ENCODE assay signal across 16 cellular contexts in the genomic region with DNA sequence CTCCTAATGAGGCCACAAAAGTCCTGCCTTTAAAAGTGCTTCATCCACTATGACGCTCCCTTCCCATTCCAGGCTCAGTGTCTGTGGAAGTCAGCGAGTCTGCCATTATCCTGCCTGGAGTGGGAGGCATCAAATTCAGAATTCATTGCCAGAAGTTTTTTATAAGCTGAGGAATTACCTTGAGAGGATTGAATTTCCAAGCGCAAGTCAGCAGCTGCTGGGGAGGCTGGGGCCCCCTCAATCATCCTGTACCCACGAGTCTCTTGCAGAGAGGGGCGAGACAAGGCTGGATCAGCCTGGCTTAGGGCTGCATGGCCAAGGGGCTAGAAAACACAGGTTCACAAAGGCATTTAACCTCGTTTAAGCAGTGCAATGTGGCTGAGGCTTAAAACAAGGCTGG.
A peak's percentile ranks its signal among the peaks of the same experiment; 100 is the strongest.
DNase-seq lines count a peak whose midpoint lies in the region; ATAC-seq and TF ChIP-seq lines count a peak whose summit lies in the region.
"Had no signal": no experiment of that assay in that cellular context is flagged by ENCODE, and none has a peak within 500 bp of the region (broad histone marks: within the 10 kb centered on the region; RNA-seq: fewer than 3 reads in every experiment).

No MANE protein-coding gene starts in this region.

- no peaks in the 10 kb centered on the region for H3F3A ChIP-seq in GM23338 (replicated peaks; ENCODE audit: low read depth)
- no peaks in the 10 kb centered on the region for H3F3A ChIP-seq in neural progenitor cell (ENCODE audit: low read depth)
- no peaks in the 10 kb centered on the region for H3F3A ChIP-seq in SK-N-SH (replicated peaks; ENCODE audit: insufficient read depth)

- ATAC-seq in GM23338 (peak; percentile 34; the same call in 1 of the 3 replicates), lower lobe of right lung (no peak), Right ventricle myocardium inferior (no peak)
- ATAC-seq: A549 had no signal

- TF ChIP-seq EP300 in SK-N-SH (IDR thresholded peaks at IDR 0.05; ENCODE audit: borderline replicate concordance in 1 of 2, low read depth in 1 of 2, low read length in 1 of 2) = no peak

- H3K9me3 ChIP-seq in hepatocyte (ENCODE audit: low read depth) = no peaks in the 10 kb centered on the region
- H3K9me3 ChIP-seq in neural progenitor cell (ENCODE audit: low read depth) = no peaks in the 10 kb centered on the region
- no peaks in the 10 kb centered on the region for H3K9me3 ChIP-seq in lower lobe of right lung
- no peaks in the 10 kb centered on the region for H3K9me3 ChIP-seq in SK-N-SH
- H3K9me3 ChIP-seq: A549 had no signal

- H3K79me2 ChIP-seq in GM23338 (replicated peaks; ENCODE audit: insufficient read depth) (no peaks in the 10 kb centered on the region), hepatocyte (no peaks in the 10 kb centered on the region), neural progenitor cell (ENCODE audit: low read depth) (no peaks in the 10 kb centered on the region), SK-N-SH (ENCODE audit: insufficient read depth) (no peaks in the 10 kb centered on the region)

- CTCF ChIA-PET in SK-N-SH (lab: Yijun Ruan, JAX) = interaction anchor here (1.7 to 2.1 kb wide), 2 partner anchors 18 to 26 kb away, joined by 7 to 9 read pairs; no protein-coding TSS in a partner anchor

- H3K27ac Mint-ChIP-seq in GM23338 (no peak overlapping the region), neural progenitor cell (no peak overlapping the region)
- H3K27ac Mint-ChIP-seq: HFFc6 had no signal

- no peaks in the 10 kb centered on the region for H3K36me3 ChIP-seq in GM23338 (ENCODE audit: insufficient read depth)
- H3K36me3 ChIP-seq in hepatocyte (replicated peaks; ENCODE audit: insufficient read depth, low read depth) = no peaks in the 10 kb centered on the region
- H3K36me3 ChIP-seq in neural progenitor cell = no peaks in the 10 kb centered on the region
- no peaks in the 10 kb centered on the region for H3K36me3 ChIP-seq in lower lobe of right lung
- no peaks in the 10 kb centered on the region for H3K36me3 ChIP-seq in SK-N-SH (replicated peaks in 1 of 2; ENCODE audit: control insufficient read depth in 1 of 2, insufficient read depth in 2 of 2, low read length in 1 of 2)

- WGBS in hepatocyte (ENCODE audit: low lambda C conversion rate, missing lambda C conversion rate) = 54% methylated on average over 6 of the region's 6 CpGs
- WGBS in SK-N-SH (ENCODE audit: low lambda C conversion rate) = 57% methylated on average over 5 of the region's 6 CpGs

- H3K27ac ChIP-seq in GM23338 (ENCODE audit: low read depth) (no peak overlapping the region), hepatocyte (peak overlapping the region; percentile 47), neural progenitor cell (no peak overlapping the region), lower lobe of right lung (no peak overlapping the region), SK-N-SH (ENCODE audit: low read depth in 2 of 2, low read length in 1 of 2) (no peak overlapping the region)
- H3K27ac ChIP-seq: A549 had no signal

- H3K36me3 Mint-ChIP-seq in GM23338 (ENCODE audit: low read depth) = no peaks in the 10 kb centered on the region; the same call in 2 of the 3 replicates
- H3K36me3 Mint-ChIP-seq in neural progenitor cell = no peaks in the 10 kb centered on the region

- no peaks in the 10 kb centered on the region for H3K4me1 ChIP-seq in GM23338 (ENCODE audit: insufficient read depth)
- peaks cover 9% of the 10 kb centered on the region for H3K4me1 ChIP-seq in hepatocyte (ENCODE audit: insufficient read depth)
- peaks cover 13% of the 10 kb centered on the region for H3K4me1 ChIP-seq in neural progenitor cell
- no peaks in the 10 kb centered on the region for H3K4me1 ChIP-seq in lower lobe of right lung
- H3K4me1 ChIP-seq in SK-N-SH (ENCODE audit: control insufficient read depth in 1 of 2, insufficient read depth in 2 of 2, low read depth in 1 of 2, low read length in 1 of 2) = peaks cover 0 to 9% of the 10 kb centered on the region in 2 experiments; a peak in 2 of 4 replicates
- H3K4me1 ChIP-seq: A549 had no signal

- POLR2A ChIA-PET in SK-N-SH (lab: Yijun Ruan, JAX) = no interaction called here

- DNase-seq in GM23338 (ENCODE audit: low spot score) (no peak), NCI-H82 treated with DMSO at 0.1 percent for 48 hours (lab: John Stamatoyannopoulos, UW; ENCODE audit: unreplicated experiment) (peak; percentile 49), hepatocyte (ENCODE audit: low spot score) (no peak), neural progenitor cell (ENCODE audit: low spot score) (no peak), foreskin melanocyte (no peak), lower lobe of right lung (no peak), Right ventricle myocardium inferior (ENCODE audit: missing footprints) (no peak), SK-N-SH (no peak)
- DNase-seq: C1 segment of cervical spinal cord, EL, HFFc6, KBM-7, NCI-H1436, NCI-H2029, NCI-H526 had no signal

- TF ChIP-seq RAD21 in SK-N-SH (IDR thresholded peaks at IDR 0.05; ENCODE audit: low read length) = no peak

- H3K9me2 ChIP-seq in GM23338 (ENCODE audit: insufficient read depth) = no peaks in the 10 kb centered on the region
- H3K9me2 ChIP-seq in hepatocyte (replicated peaks; ENCODE audit: insufficient read depth) = no peaks in the 10 kb centered on the region
- no peaks in the 10 kb centered on the region for H3K9me2 ChIP-seq in SK-N-SH

- no peak for TF ChIP-seq CTCF in GM23338 (conservative IDR thresholded peaks at IDR 0.05; ENCODE audit: low read depth in 2 of 2)
- TF ChIP-seq CTCF in hepatocyte (IDR thresholded peaks at IDR 0.05; ENCODE audit: poor library complexity) = no peak
- TF ChIP-seq CTCF in neural progenitor cell (IDR thresholded peaks at IDR 0.05) = no peak
- TF ChIP-seq CTCF in lower lobe of right lung (IDR thresholded peaks at IDR 0.05) = no peak
- TF ChIP-seq CTCF in SK-N-SH (IDR thresholded peaks at IDR 0.05) = no peak

- H3K4me3 ChIP-seq in GM23338 (no peak overlapping the region), hepatocyte (no peak overlapping the region), neural progenitor cell (no peak overlapping the region), lower lobe of right lung (no peak overlapping the region), SK-N-SH (ENCODE audit: low read depth in 2 of 2, low read length in 1 of 2) (no peak overlapping the region)
- H3K4me3 ChIP-seq: A549 had no signal

- peaks cover 11% of the 10 kb centered on the region; the same call in 1 of the 3 replicates for H3K4me1 Mint-ChIP-seq in GM23338
- peaks cover 16% of the 10 kb centered on the region for H3K4me1 Mint-ChIP-seq in neural progenitor cell

- intact Hi-C loops in lower lobe of right lung (cut with DNase I) (no loop called here), Right ventricle myocardium inferior (cut with DNase I) (no loop called here)

- H3K4me3 Mint-ChIP-seq in GM23338 = no peak overlapping the region
- H3K4me3 Mint-ChIP-seq in neural progenitor cell = no peak overlapping the region
- H3K4me3 Mint-ChIP-seq: HFFc6 had no signal

- H3K9ac ChIP-seq in neural progenitor cell (no peak overlapping the region), SK-N-SH (no peak overlapping the region)

- H3K9me3 Mint-ChIP-seq in GM23338 (no peaks in the 10 kb centered on the region; the same call in 2 of the 3 replicates), neural progenitor cell (no peaks in the 10 kb centered on the region)
- H3K9me3 Mint-ChIP-seq: HFFc6 had no signal

- H4K20me1 ChIP-seq in GM23338 (replicated peaks; ENCODE audit: insufficient read depth) (no peaks in the 10 kb centered on the region), hepatocyte (ENCODE audit: insufficient read depth, poor library complexity, severe bottlenecking) (no peaks in the 10 kb centered on the region), neural progenitor cell (ENCODE audit: low read depth) (no peaks in the 10 kb centered on the region), SK-N-SH (ENCODE audit: insufficient read depth) (no peaks in the 10 kb centered on the region)

- H3K27me3 Mint-ChIP-seq in GM23338 (ENCODE audit: insufficient read depth, low read depth, poor library complexity) (peaks cover under 1% of the 10 kb centered on the region), neural progenitor cell (ENCODE audit: insufficient read depth, low read depth) (peaks cover 9% of the 10 kb centered on the region)

- peak overlapping the region; percentile 84 for H2AFZ ChIP-seq in GM23338
- peak overlapping the region; percentile 27 for H2AFZ ChIP-seq in hepatocyte
- H2AFZ ChIP-seq in neural progenitor cell (replicated peaks) = peak overlapping the region; percentile 46
- no peak overlapping the region for H2AFZ ChIP-seq in SK-N-SH (ENCODE audit: low read depth)

- H3K27me3 ChIP-seq in GM23338 (ENCODE audit: insufficient read depth) (no peaks in the 10 kb centered on the region), hepatocyte (no peaks in the 10 kb centered on the region), neural progenitor cell (no peaks in the 10 kb centered on the region), lower lobe of right lung (ENCODE audit: low read depth) (no peaks in the 10 kb centered on the region), SK-N-SH (ENCODE audit: insufficient read depth) (no peaks in the 10 kb centered on the region; the same call in 1 of the 2 replicates)

- H3K4me2 ChIP-seq in GM23338 (no peak overlapping the region), hepatocyte (peak overlapping the region; percentile 27), neural progenitor cell (no peak overlapping the region), SK-N-SH (no peak overlapping the region)
- H3K4me2 ChIP-seq: A549 had no signal

TF ChIP-seq in GM23338, 12 proteins besides CTCF, POLR2A, EP300 and RAD21 (continues in another document):
- no peak for TF ChIP-seq POLR2AphosphoS5 (IDR thresholded peaks at IDR 0.05; ENCODE audit: low read depth)
- TF ChIP-seq, protein P1, sequence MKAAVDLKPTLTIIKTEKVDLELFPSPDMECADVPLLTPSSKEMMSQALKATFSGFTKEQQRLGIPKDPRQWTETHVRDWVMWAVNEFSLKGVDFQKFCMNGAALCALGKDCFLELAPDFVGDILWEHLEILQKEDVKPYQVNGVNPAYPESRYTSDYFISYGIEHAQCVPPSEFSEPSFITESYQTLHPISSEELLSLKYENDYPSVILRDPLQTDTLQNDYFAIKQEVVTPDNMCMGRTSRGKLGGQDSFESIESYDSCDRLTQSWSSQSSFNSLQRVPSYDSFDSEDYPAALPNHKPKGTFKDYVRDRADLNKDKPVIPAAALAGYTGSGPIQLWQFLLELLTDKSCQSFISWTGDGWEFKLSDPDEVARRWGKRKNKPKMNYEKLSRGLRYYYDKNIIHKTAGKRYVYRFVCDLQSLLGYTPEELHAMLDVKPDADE (IDR thresholded peaks at IDR 0.05) = no peak

TF ChIP-seq in SK-N-SH, 30 proteins besides CTCF, POLR2A, EP300 and RAD21 (continues in another document):
- TF ChIP-seq FOXM1 (IDR thresholded peaks at IDR 0.05; ENCODE audit: low read depth) (no peak), RFX5 (IDR thresholded peaks at IDR 0.05; ENCODE audit: low read length) (no peak), CHD2 (IDR thresholded peaks at IDR 0.05; ENCODE audit: low read length, partially characterized antibody) (no peak), TAF1 (IDR thresholded peaks at IDR 0.05; ENCODE audit: borderline replicate concordance, low read depth, low read length) (no peak), JUND (IDR thresholded peaks at IDR 0.05) (no peak), ELF1 (IDR thresholded peaks at IDR 0.05) (no peak)
